ENCODE assay signal across 8 cellular contexts in genomic region chr14:105448706-105449111, GRCh38. TPM values are rescaled to one million over a fixed set of nuclear protein-coding genes. Genes with fewer than 3 reads are reported as not detected.
DNase-seq lines count a peak whose midpoint lies in the region; ATAC-seq and TF ChIP-seq lines count a peak whose summit lies in the region.

No MANE protein-coding gene starts in this region.

- intact Hi-C loops in sciatic nerve (cut with DNase I): no loop called here

- ATAC-seq in HG02610 (IDR thresholded peaks at IDR 0.05; ENCODE audit: unreplicated experiment): peak; percentile 40
- ATAC-seq in sciatic nerve: peak; percentile 88
- no peak for ATAC-seq in GM18868 (IDR thresholded peaks at IDR 0.05; ENCODE audit: unreplicated experiment)
- no peak for ATAC-seq in GM21825 (IDR thresholded peaks at IDR 0.05; ENCODE audit: unreplicated experiment)

- peaks cover 14% of the 10 kb centered on the region for H3K36me3 ChIP-seq in right atrium auricular region

- H3K4me1 ChIP-seq in right atrium auricular region: peaks cover 0 to 33% of the 10 kb centered on the region in 2 donors

- peak overlapping the region; percentile 4 to 64 for H3K27ac ChIP-seq in right atrium auricular region

- H3K9me3 ChIP-seq in right atrium auricular region: no peaks in the 10 kb centered on the region

- no peak overlapping the region for H3K4me3 ChIP-seq in right atrium auricular region

- TF ChIP-seq CTCF in right atrium auricular region (IDR thresholded peaks at IDR 0.05): peak; percentile 90 to 98

- DNase-seq in CD1c-positive myeloid dendritic cell (ENCODE audit: extremely low spot score) (peak; percentile 66), T-helper 1 cell (peak; percentile 29 to 66 (median 50)), amniotic epithelial cell (ENCODE audit: low read depth) (peak; percentile 27), right atrium auricular region (ENCODE audit: low spot score) (peak; percentile 78), sciatic nerve (ENCODE audit: low spot score) (peak; percentile 85)

- H3K27me3 ChIP-seq in right atrium auricular region: no peaks in the 10 kb centered on the region

RNA-seq across cellular contexts. Expression of gene CRIP2, which starts 25.9 kb away (rescaled TPM):
- total RNA-seq in right atrium auricular region (1,000 to 10,000 TPM in 1 of 2 donors, 100 to 1,000 TPM in 1; 831 to 1,272 TPM), sciatic nerve (172 TPM)

RNA-seq across cellular contexts. Expression of gene MTA1, which starts 29.1 kb away (rescaled TPM):
- 10 to 100 TPM; 51.9 to 61.7 TPM for total RNA-seq in right atrium auricular region
- total RNA-seq in sciatic nerve: 95.2 TPM

RNA-seq across cellular contexts. Expression of gene CRIP1, which starts 38.0 kb away (rescaled TPM):
- 10 to 100 TPM; 42.9 to 79.2 TPM for total RNA-seq in right atrium auricular region
- 112 TPM for total RNA-seq in sciatic nerve

RNA-seq across cellular contexts. Expression of gene TEDC1, which starts 42.3 kb away (rescaled TPM):
- total RNA-seq in right atrium auricular region (1 to 10 TPM; 3.5 to 3.9 TPM), sciatic nerve (14.1 TPM)

RNA-seq across cellular contexts. Expression of gene TEX22, which starts 50.4 kb away (rescaled TPM):
- under 1 TPM in 1 of 2 donors, not detected in 1; 0.16 TPM for total RNA-seq in right atrium auricular region
- total RNA-seq in sciatic nerve: 6.0 TPM

Comparison
In these comparisons a context has a peak if more than half of its experiments do, and no peak if none do; other contexts are left out.
1. DNase-seq: peak in every context shown above with its lines; median percentile 85 in sciatic nerve; 78 in right atrium auricular region; 66 in CD1c-positive myeloid dendritic cell; 50 in T-helper 1 cell; 27 in amniotic epithelial cell.
2. ATAC-seq: peak in HG02610 (single experiment) and sciatic nerve (single experiment); none in GM18868 (single experiment) and GM21825 (single experiment).